Comparison of ENCODE assay signal across 26 cellular contexts in the genomic region with DNA sequence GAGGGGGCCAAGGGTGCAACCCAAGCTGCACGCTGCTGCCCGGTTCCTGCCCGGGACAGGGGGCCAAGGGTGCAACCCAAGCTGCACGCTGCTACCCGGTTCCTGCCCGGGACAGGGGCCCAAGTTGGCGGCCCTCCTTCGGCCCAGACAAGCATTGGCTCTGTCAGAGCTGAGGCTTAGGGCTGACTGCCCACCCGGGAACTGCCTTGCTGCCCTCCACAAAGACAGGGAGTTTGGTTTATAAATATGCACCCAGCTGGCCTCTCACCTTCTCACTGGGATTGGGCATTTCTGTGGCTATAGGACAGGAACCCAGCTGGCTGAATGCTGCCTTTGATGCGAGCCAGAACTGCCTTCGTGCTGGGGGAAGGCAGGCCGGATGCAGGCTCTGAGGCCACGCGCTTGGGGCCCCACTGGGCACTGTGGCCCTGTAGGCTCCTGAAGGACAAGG.
"Had no signal": no experiment of that assay in that cellular context is flagged by ENCODE, and none has a peak within 500 bp of the region (broad histone marks: within the 10 kb centered on the region; RNA-seq: fewer than 3 reads in every experiment).

No MANE protein-coding gene starts in this region.

- H3K4me1 ChIP-seq: body of pancreas, esophagus muscularis mucosa, testis had no signal

- H3K4me1 Mint-ChIP-seq: activated CD4-positive, alpha-beta memory T cell treated with anti-CD3 and anti-CD28 coated beads, Interleukin-2, amount 10 ng/mL, durations not matched to agents 7 days and 5 days; activated CD4-positive, alpha-beta T cell treated with anti-CD3 and anti-CD28 coated beads, Interleukin-2, amount 10 ng/mL, durations not matched to agents 24 days and 14 days; memory B cell; naive B cell; stimulated activated effector memory CD8-positive, alpha-beta T cell treated with anti-CD3 and anti-CD28 coated beads, Interleukin-12 subunit alpha, Interleukin-12 subunit beta, amount 100 ng/mL, for 72 hours had no signal

- DNase-seq: activated CD4-positive, alpha-beta memory T cell treated with anti-CD3 and anti-CD28 coated beads, Interleukin-2, amount 10 ng/mL, durations not matched to agents 7 days and 5 days; activated CD4-positive, alpha-beta T cell treated with anti-CD3 and anti-CD28 coated beads, Interleukin-2, amount 10 ng/mL, durations not matched to agents 24 days and 14 days; activated effector memory CD4-positive, alpha-beta T cell treated with Interleukin-2 at 50 U/mL for 16 hours; activated naive CD4-positive, alpha-beta T cell treated with anti-CD3 and anti-CD28 coated beads for 36 hours; activated T-cell treated with anti-CD3 and anti-CD28 coated beads, Interleukin-2, amount 50 U/mL, for 72 hours; amygdala; body of pancreas; dermis blood vessel endothelial cell; effector memory CD4-positive, alpha-beta T cell; left cardiac atrium; naive B cell; occipital lobe; posterior cingulate gyrus; stimulated activated CD4-positive, alpha-beta T cell treated with anti-CD3 and anti-CD28 coated beads, Interleukin-1b, Interleukin-23, amount 100 ng/mL, for 48 hours; SW 1271; T-helper 2 cell; testis had no signal

- H3K36me3 Mint-ChIP-seq: memory B cell; naive B cell; stimulated activated effector memory CD8-positive, alpha-beta T cell treated with anti-CD3 and anti-CD28 coated beads, Interleukin-12 subunit alpha, Interleukin-12 subunit beta, amount 100 ng/mL, for 72 hours; type B pancreatic cell had no signal

- H3K27me3 ChIP-seq: body of pancreas, cardiac muscle cell, testis had no signal

- H3K27ac ChIP-seq: body of pancreas, cardiac muscle cell, esophagus muscularis mucosa, SK-N-MC, testis had no signal

- ATAC-seq: activated T-cell treated with anti-CD3 and anti-CD28 coated beads, Interleukin-2, amount 50 U/mL, for 72 hours; body of pancreas; left cardiac atrium; stimulated activated effector memory CD8-positive, alpha-beta T cell treated with anti-CD3 and anti-CD28 coated beads, Interleukin-12 subunit alpha, Interleukin-12 subunit beta, amount 100 ng/mL, for 72 hours had no signal

- H3K9me3 ChIP-seq: body of pancreas, esophagus muscularis mucosa, testis had no signal

- H3K27ac Mint-ChIP-seq: activated CD4-positive, alpha-beta memory T cell treated with anti-CD3 and anti-CD28 coated beads, Interleukin-2, amount 10 ng/mL, durations not matched to agents 7 days and 5 days; activated CD4-positive, alpha-beta T cell treated with anti-CD3 and anti-CD28 coated beads, Interleukin-2, amount 10 ng/mL, durations not matched to agents 24 days and 14 days; activated naive CD4-positive, alpha-beta T cell treated with anti-CD3 and anti-CD28 coated beads for 36 hours; activated T-cell treated with anti-CD3 and anti-CD28 coated beads, Interleukin-2, amount 50 U/mL, for 72 hours; memory B cell; naive B cell; stimulated activated effector memory CD8-positive, alpha-beta T cell treated with anti-CD3 and anti-CD28 coated beads, Interleukin-12 subunit alpha, Interleukin-12 subunit beta, amount 100 ng/mL, for 72 hours; type B pancreatic cell had no signal

- FAIRE-seq: endothelial cell of umbilical vein, frontal cortex, islet of Langerhans had no signal

- H3K4me3 ChIP-seq: body of pancreas, cardiac muscle cell, esophagus muscularis mucosa, SK-N-MC, testis had no signal

- H3K4me3 Mint-ChIP-seq: activated CD4-positive, alpha-beta memory T cell treated with anti-CD3 and anti-CD28 coated beads, Interleukin-2, amount 10 ng/mL, durations not matched to agents 7 days and 5 days; activated CD4-positive, alpha-beta T cell treated with anti-CD3 and anti-CD28 coated beads, Interleukin-2, amount 10 ng/mL, durations not matched to agents 24 days and 14 days; activated naive CD4-positive, alpha-beta T cell treated with anti-CD3 and anti-CD28 coated beads for 36 hours; activated T-cell treated with anti-CD3 and anti-CD28 coated beads, Interleukin-2, amount 50 U/mL, for 72 hours; memory B cell; naive B cell; stimulated activated effector memory CD8-positive, alpha-beta T cell treated with anti-CD3 and anti-CD28 coated beads, Interleukin-12 subunit alpha, Interleukin-12 subunit beta, amount 100 ng/mL, for 72 hours; type B pancreatic cell had no signal

- H3K36me3 ChIP-seq: cardiac muscle cell, esophagus muscularis mucosa had no signal

- H3K9me3 Mint-ChIP-seq: activated CD4-positive, alpha-beta memory T cell treated with anti-CD3 and anti-CD28 coated beads, Interleukin-2, amount 10 ng/mL, durations not matched to agents 7 days and 5 days; activated CD4-positive, alpha-beta T cell treated with anti-CD3 and anti-CD28 coated beads, Interleukin-2, amount 10 ng/mL, durations not matched to agents 24 days and 14 days; activated naive CD4-positive, alpha-beta T cell treated with anti-CD3 and anti-CD28 coated beads for 36 hours; activated T-cell treated with anti-CD3 and anti-CD28 coated beads, Interleukin-2, amount 50 U/mL, for 72 hours; stimulated activated effector memory CD8-positive, alpha-beta T cell treated with anti-CD3 and anti-CD28 coated beads, Interleukin-12 subunit alpha, Interleukin-12 subunit beta, amount 100 ng/mL, for 72 hours; type B pancreatic cell had no signal

- H3K27me3 Mint-ChIP-seq: activated CD4-positive, alpha-beta memory T cell treated with anti-CD3 and anti-CD28 coated beads, Interleukin-2, amount 10 ng/mL, durations not matched to agents 7 days and 5 days; activated CD4-positive, alpha-beta T cell treated with anti-CD3 and anti-CD28 coated beads, Interleukin-2, amount 10 ng/mL, durations not matched to agents 24 days and 14 days; memory B cell had no signal
